Comparison of ENCODE assay signal across 8 cellular contexts in genomic region chr13:27353166-27353583, GRCh38.
DNase-seq lines count a peak whose midpoint lies in the region; ATAC-seq and TF ChIP-seq lines count a peak whose summit lies in the region.

No MANE protein-coding gene starts in this region.

- H3K4me1 ChIP-seq in MM.1S (ENCODE audit: low read length) (no peaks in the 10 kb centered on the region), foreskin keratinocyte (no peaks in the 10 kb centered on the region)

- H3K4me3 ChIP-seq in MM.1S (ENCODE audit: low read length) (peak overlapping the region; percentile 39; the same call in 1 of the 2 replicates), lower leg skin (ENCODE audit: low read depth, poor library complexity, severe bottlenecking) (no peak overlapping the region)

- H3K4me1 Mint-ChIP-seq in mesothelial cell of epicardium: peaks cover 4% of the 10 kb centered on the region

- H3K27ac ChIP-seq in MM.1S (ENCODE audit: low read length) (peak overlapping the region; percentile 15; the same call in 1 of the 2 replicates), cingulate gyrus (ENCODE audit: low read depth, low read length) (peak overlapping the region; percentile 78), foreskin keratinocyte (no peak overlapping the region)

- H3K36me3 ChIP-seq in MM.1S (replicated peaks; ENCODE audit: insufficient read depth, low read length): no peaks in the 10 kb centered on the region

- no peaks in the 10 kb centered on the region for H3K36me3 Mint-ChIP-seq in mesothelial cell of epicardium

- DNase-seq in MM.1S: peak; percentile 55
- peak; percentile 18 to 30 for DNase-seq in stimulated activated CD4-positive, alpha-beta T cell treated with anti-CD3 and anti-CD28 coated beads, Interleukin-4, amount 100 ng/mL, for 48 hours (ENCODE audit: low read depth in 2 of 2)
- no peak for DNase-seq in foreskin keratinocyte
- no peak for DNase-seq in mesothelial cell of epicardium (ENCODE audit: low spot score in 2 of 2, unreplicated experiment in 2 of 2)
- DNase-seq in lower leg skin (ENCODE audit: low spot score in 2 of 2): no peak

- H3K9me2 ChIP-seq in MM.1S (replicated peaks; ENCODE audit: insufficient read depth, low read length): no peaks in the 10 kb centered on the region

- no peak for TF ChIP-seq POLR2A in lower leg skin (IDR thresholded peaks at IDR 0.05)

- H3K9me3 Mint-ChIP-seq in mesothelial cell of epicardium: peaks cover 3% of the 10 kb centered on the region

- intact Hi-C loops in lower leg skin (cut with DNase I; ENCODE audit: low total_unique reads): no loop called here

- H3K9me3 ChIP-seq in MM.1S (replicated peaks; ENCODE audit: insufficient read depth, low read length): no peaks in the 10 kb centered on the region

- no peaks in the 10 kb centered on the region for H4K20me1 ChIP-seq in MM.1S (ENCODE audit: insufficient read depth, low read length)

- peak overlapping the region; percentile 56; the same call in 1 of the 2 replicates for H3K4me2 ChIP-seq in MM.1S (ENCODE audit: low read depth, low read length)

- WGBS in lower leg skin, 2 donors: 83% methylated on average over 9 of the region's 9 CpGs

- no peak for TF ChIP-seq CTCF in MM.1S (IDR thresholded peaks at IDR 0.05; ENCODE audit: low read length)
- TF ChIP-seq CTCF in foreskin keratinocyte (conservative IDR thresholded peaks at IDR 0.05): no peak
- TF ChIP-seq CTCF in mesothelial cell of epicardium (IDR thresholded peaks at IDR 0.05; ENCODE audit: unreplicated experiment): no peak
- no peak for TF ChIP-seq CTCF in lower leg skin (IDR thresholded peaks at IDR 0.05)

- no peaks in the 10 kb centered on the region for H3K79me2 ChIP-seq in MM.1S (ENCODE audit: low read length)

- peak overlapping the region; percentile 56 for H2AFZ ChIP-seq in MM.1S (ENCODE audit: low read length)

- H3K27me3 Mint-ChIP-seq in mesothelial cell of epicardium (ENCODE audit: low read depth): peaks cover 8% of the 10 kb centered on the region

- H3F3A ChIP-seq in MM.1S (ENCODE audit: insufficient read depth, low read length): no peaks in the 10 kb centered on the region

- no peak overlapping the region for H3K4me3 Mint-ChIP-seq in mesothelial cell of epicardium

- H3K9ac ChIP-seq in MM.1S (ENCODE audit: low read length): peak overlapping the region; percentile 18; the same call in 1 of the 2 replicates

- peak; percentile 99 for ATAC-seq in GM18511 (IDR thresholded peaks at IDR 0.05; ENCODE audit: unreplicated experiment)
- ATAC-seq in GM21786 (IDR thresholded peaks at IDR 0.05; ENCODE audit: unreplicated experiment): peak; percentile 100
- ATAC-seq in foreskin keratinocyte: no peak

- H3K27ac Mint-ChIP-seq in mesothelial cell of epicardium: no peak overlapping the region

- H3K27me3 ChIP-seq in MM.1S (replicated peaks; ENCODE audit: insufficient read depth, low read length): no peaks in the 10 kb centered on the region
- H3K27me3 ChIP-seq in foreskin keratinocyte: peaks cover 18% of the 10 kb centered on the region

Comparison
In these comparisons a context has a peak if more than half of its experiments do, and no peak if none do; other contexts are left out.
1. DNase-seq: peak in MM.1S (single experiment) and stimulated activated CD4-positive, alpha-beta T cell treated with anti-CD3 and anti-CD28 coated beads, Interleukin-4, amount 100 ng/mL, for 48 hours (2 of 2); none in foreskin keratinocyte (0 of 2), mesothelial cell of epicardium (0 of 2) and lower leg skin (0 of 2).